Comparison of ENCODE assay signal across 8 cellular contexts in the genomic region with DNA sequence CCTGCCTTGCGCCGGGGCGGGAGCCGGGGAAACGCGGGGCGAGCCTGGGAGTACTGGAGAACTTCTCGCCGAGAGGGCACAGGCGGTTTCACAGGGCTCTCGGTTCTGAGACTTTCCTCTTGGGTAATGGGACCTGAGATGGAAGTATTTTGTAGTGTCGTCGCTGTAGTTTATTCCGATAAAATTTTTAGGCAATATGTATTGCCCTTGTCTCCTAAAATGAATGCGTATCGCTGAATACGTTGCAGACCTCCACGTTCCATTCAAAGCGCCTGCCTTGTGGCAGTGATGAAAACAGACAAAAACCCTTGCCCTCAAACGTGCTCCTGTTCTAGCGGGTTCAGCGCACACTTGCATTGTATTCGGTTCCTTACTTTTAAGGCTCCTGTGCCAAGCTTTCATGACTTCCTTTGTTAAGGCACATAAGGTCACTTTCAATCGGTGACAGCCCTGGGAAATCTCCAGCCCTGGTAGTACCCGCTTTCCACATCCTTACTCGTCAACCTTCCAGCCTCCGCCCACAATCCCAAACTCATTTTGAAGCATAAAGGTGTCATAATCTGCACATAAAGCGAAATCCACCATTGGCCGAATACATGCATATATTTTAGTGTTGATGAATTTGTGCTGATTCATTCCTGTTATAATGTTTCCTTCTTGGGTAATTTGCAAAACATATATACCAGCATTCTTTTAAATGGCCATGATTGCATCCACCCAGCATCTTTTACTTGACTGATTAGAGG. TPM values are rescaled to one million over a fixed set of nuclear protein-coding genes. Genes with fewer than 3 reads are reported as not detected.
DNase-seq lines count a peak whose midpoint lies in the region; ATAC-seq and TF ChIP-seq lines count a peak whose summit lies in the region.

No MANE protein-coding gene starts in this region.

- no peaks in the 10 kb centered on the region for H3K9me3 ChIP-seq in Loucy (ENCODE audit: insufficient read depth, low read depth, low read length)

- peaks cover 92% of the 10 kb centered on the region for H3K79me2 ChIP-seq in ACC112 (ENCODE audit: control insufficient read depth, insufficient read depth, low read length, unreplicated experiment)
- H3K79me2 ChIP-seq in Loucy (ENCODE audit: insufficient read depth, low read length): peaks cover 95% of the 10 kb centered on the region

- no peaks in the 10 kb centered on the region for H3F3A ChIP-seq in Loucy (ENCODE audit: low read depth)

- H3K4me3 ChIP-seq in ACC112 (ENCODE audit: low read depth, low read length) (peak overlapping the region; percentile 98), Loucy (ENCODE audit: low read length, poor library complexity, severe bottlenecking) (peak overlapping the region; percentile 82), WI38 (ENCODE audit: low read depth, low read length) (peak overlapping the region; percentile 75), fibroblast of mammary gland (ENCODE audit: control insufficient read depth, low read depth, low read length) (peak overlapping the region; percentile 99)

- H3K9me3 Mint-ChIP-seq in natural killer cell: no peaks in the 10 kb centered on the region

- H3K36me3 Mint-ChIP-seq in natural killer cell: peaks cover 15% of the 10 kb centered on the region

- peak overlapping the region; percentile 100 for H3K27ac Mint-ChIP-seq in natural killer cell

- H4K20me1 ChIP-seq in Loucy (ENCODE audit: insufficient read depth, low read length, poor library complexity, severe bottlenecking): peaks cover 64% of the 10 kb centered on the region

- H3K27me3 Mint-ChIP-seq in natural killer cell (ENCODE audit: low read depth in 2 of 2): no peaks in the 10 kb centered on the region

- peak overlapping the region; percentile 73 for H2AFZ ChIP-seq in ACC112 (ENCODE audit: low read length, unreplicated experiment)
- H2AFZ ChIP-seq in Loucy (ENCODE audit: low read length): peak overlapping the region; percentile 68

- H3K4me3 Mint-ChIP-seq in natural killer cell: peak overlapping the region; percentile 95

- H3K36me3 ChIP-seq in ACC112 (ENCODE audit: insufficient read depth, low read length) (peaks cover 29% of the 10 kb centered on the region), Loucy (ENCODE audit: insufficient read depth, low read length) (peaks cover 30% of the 10 kb centered on the region)

- peak; percentile 15 for DNase-seq in GF-D8 (lab: John Stamatoyannopoulos, UW)
- DNase-seq in fibroblast of mammary gland (ENCODE audit: low read depth): peak; percentile 58
- no peak for DNase-seq in natural killer cell
- DNase-seq in D341Med (ENCODE audit: low spot score): no peak

- peak overlapping the region; percentile 99 for H3K27ac ChIP-seq in ACC112 (ENCODE audit: low read depth, low read length)

- H3K27me3 ChIP-seq in ACC112 (ENCODE audit: insufficient read depth, low read length) (no peaks in the 10 kb centered on the region), Loucy (ENCODE audit: insufficient read depth, low read length, poor library complexity, severe bottlenecking) (peaks cover 13% of the 10 kb centered on the region)

- ATAC-seq in natural killer cell (no peak), GM19467 (IDR thresholded peaks at IDR 0.05; ENCODE audit: unreplicated experiment) (no peak)

- peak overlapping the region; percentile 82 for H3K4me2 ChIP-seq in Loucy (ENCODE audit: low read depth, low read length, poor library complexity, severe bottlenecking)

- peaks cover 44 to 53% of the 10 kb centered on the region in 2 donors for H3K4me1 Mint-ChIP-seq in natural killer cell

- peaks cover 31% of the 10 kb centered on the region for H3K4me1 ChIP-seq in ACC112 (ENCODE audit: control insufficient read depth, insufficient read depth, low read length, unreplicated experiment)
- peaks cover 55% of the 10 kb centered on the region for H3K4me1 ChIP-seq in Loucy (ENCODE audit: insufficient read depth, low read length, poor library complexity, severe bottlenecking)

- H3K9me2 ChIP-seq in Loucy (replicated peaks; ENCODE audit: low read depth, low read length): no peaks in the 10 kb centered on the region

- H3K9ac ChIP-seq in Loucy (ENCODE audit: low read depth, low read length, poor library complexity, severe bottlenecking): peak overlapping the region; percentile 100

- intact Hi-C loops in natural killer cell (cut with micrococcal nuclease): loop anchor here (2.0 to 5.0 kb wide), 2 partner anchors 60 to 274 kb away; partner anchors contain the start of genes KIF27 and UBQLN1

- TF ChIP-seq CTCF in Loucy (conservative IDR thresholded peaks at IDR 0.05; ENCODE audit: low read length) (no peak), WI38 (IDR thresholded peaks at IDR 0.05; ENCODE audit: low read depth, low read length) (no peak), fibroblast of mammary gland (conservative IDR thresholded peaks at IDR 0.05; ENCODE audit: control insufficient read depth, insufficient read depth, low read depth, low read length) (no peak), natural killer cell (IDR thresholded peaks at IDR 0.05) (no peak)

RNA-seq across cellular contexts. Expression of gene RMI1, which starts 0.7 kb away (rescaled TPM):
- 1 to 10 TPM; 2.8 to 5.4 (median 3.0) TPM for total RNA-seq in natural killer cell

RNA-seq across cellular contexts. Expression of gene HNRNPK, which starts 1.3 kb away (rescaled TPM):
- 100 to 1,000 TPM; 703 to 872 (median 771) TPM for total RNA-seq in natural killer cell

Comparison
In these comparisons a context has a peak if more than half of its experiments do, and no peak if none do; other contexts are left out.
1. DNase-seq: peak in GF-D8 (single experiment) and fibroblast of mammary gland (single experiment); none in natural killer cell (single experiment) and D341Med (single experiment).
2. Peak in every context shown above with its lines, with median percentiles within 50 percentile points of each other: H3K4me3 ChIP-seq.